9 cellular contexts compared by ENCODE assay signal in the genomic region with DNA sequence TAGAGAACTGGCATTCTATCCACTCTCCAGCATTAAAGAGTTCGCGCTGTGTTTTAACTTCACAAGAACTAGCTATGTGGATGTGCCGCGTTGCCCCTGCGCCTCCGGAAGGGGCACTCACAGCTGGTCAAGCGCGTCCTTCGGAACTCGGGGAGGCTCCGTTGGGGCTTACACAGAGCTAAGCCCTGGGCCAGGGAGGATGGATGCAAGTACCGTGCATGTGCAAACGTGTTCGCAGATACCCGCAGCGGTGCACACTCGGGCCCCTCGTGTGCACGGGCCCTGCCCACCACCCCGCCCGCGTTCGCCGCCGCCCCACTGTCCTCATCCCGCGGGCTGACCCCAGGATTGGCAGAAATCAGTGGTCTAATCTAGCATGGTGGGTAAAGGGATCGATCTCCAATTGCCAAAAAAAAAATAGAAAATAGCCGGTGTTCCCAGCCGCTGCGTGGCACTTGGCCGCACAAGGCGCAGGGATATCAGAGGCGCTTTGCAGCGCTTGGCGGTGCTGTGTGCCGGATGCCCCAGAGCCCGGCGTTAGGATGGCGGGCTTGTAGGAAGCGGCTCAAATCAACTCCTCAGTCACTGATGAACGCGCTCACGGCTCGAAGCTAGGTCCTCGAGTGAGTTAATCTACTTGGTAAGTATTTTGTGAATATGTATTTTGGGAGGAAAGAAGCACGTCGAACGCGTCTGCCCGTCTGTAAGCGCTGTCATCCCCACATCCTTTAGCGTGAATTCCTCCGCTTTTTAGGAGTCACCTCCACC. TPM values are rescaled to one million over a fixed set of nuclear protein-coding genes. Genes with fewer than 3 reads are reported as not detected.
DNase-seq lines count a peak whose midpoint lies in the region; TF ChIP-seq lines count a peak whose summit lies in the region.
"Had no signal": no experiment of that assay in that cellular context is flagged by ENCODE, and none has a peak within 500 bp of the region (broad histone marks: within the 10 kb centered on the region; RNA-seq: fewer than 3 reads in every experiment).

No MANE protein-coding gene starts in this region.

- peak overlapping the region; percentile 54 to 61 for H3K4me3 ChIP-seq in foreskin fibroblast (ENCODE audit: low read depth in 1 of 2, low read length in 2 of 2)
- H3K4me3 ChIP-seq in osteoblast (ENCODE audit: insufficient read depth, low read length) = peak overlapping the region; percentile 77

- H3K27ac ChIP-seq in osteoblast (ENCODE audit: low read depth, low read length) = no peak overlapping the region

- peak; percentile 75 for DNase-seq in NCI-H748 (lab: John Stamatoyannopoulos, UW; ENCODE audit: unreplicated experiment)
- DNase-seq in NCI-H748 treated with DMSO at 0.1 percent for 48 hours (lab: John Stamatoyannopoulos, UW) = no peak
- DNase-seq in SHP77 treated with DMSO at 0.1 percent for 48 hours (lab: John Stamatoyannopoulos, UW) = peak; percentile 26
- peak in 1 of 2 donors; percentile 66 for DNase-seq in foreskin fibroblast
- DNase-seq in osteoblast (ENCODE audit: insufficient read length, low spot score, missing footprints) = peak; percentile 79
- no peak for DNase-seq in SW480 (ENCODE audit: low spot score)
- DNase-seq in stimulated activated CD4-positive, alpha-beta T cell treated with anti-CD3 and anti-CD28 coated beads, Interleukin-2, amount 100 ng/mL, for 24 hours = no peak
- DNase-seq in stimulated activated naive CD4-positive, alpha-beta T cell (lab: John Stamatoyannopoulos, UW) = no peak

- H3K36me3 ChIP-seq in osteoblast (ENCODE audit: insufficient read depth, low read length) = no peaks in the 10 kb centered on the region

- H3K4me2 ChIP-seq in osteoblast (ENCODE audit: insufficient read depth, low read length) = peak overlapping the region; percentile 99

- no peaks in the 10 kb centered on the region for H3K9me3 ChIP-seq in osteoblast (ENCODE audit: low read depth, low read length)

- no peaks in the 10 kb centered on the region for H4K20me1 ChIP-seq in osteoblast (ENCODE audit: insufficient read depth, low read length)

- H3K4me1 ChIP-seq in osteoblast (ENCODE audit: insufficient read depth, low read length) = peaks cover 36% of the 10 kb centered on the region

- peak overlapping the region; percentile 94 for H2AFZ ChIP-seq in osteoblast (ENCODE audit: low read length)

- H3K79me2 ChIP-seq in osteoblast (ENCODE audit: insufficient read depth, low read length) = peaks cover 4% of the 10 kb centered on the region

- peaks cover 36% of the 10 kb centered on the region for H3K27me3 ChIP-seq in osteoblast (ENCODE audit: insufficient read depth, low read length)

- no peak for TF ChIP-seq CTCF in foreskin fibroblast (IDR thresholded peaks at IDR 0.05; ENCODE audit: low read depth, low read length)
- no peak for TF ChIP-seq CTCF in osteoblast (IDR thresholded peaks at IDR 0.05; ENCODE audit: extremely low read depth, low read depth, low read length)

RNA-seq across cellular contexts. Expression of gene PCDH10, which starts 1.0 kb away (rescaled TPM):
- 3.8 and 5.1 TPM in 2 replicates for total RNA-seq in osteoblast
- total RNA-seq: T-helper 2 cell treated with Interferon-gamma antibody and Interleukin-4, amounts not matched to agents 100 ng/mL and 5 ng/mL, for 36 hours had no signal

Comparison
In these comparisons a context has a peak if more than half of its experiments do, and no peak if none do; other contexts are left out.
1. DNase-seq: peak in NCI-H748 (single experiment), SHP77 treated with DMSO at 0.1 percent for 48 hours (single experiment) and osteoblast (single experiment); none in NCI-H748 treated with DMSO at 0.1 percent for 48 hours (single experiment), SW480 (single experiment), stimulated activated CD4-positive, alpha-beta T cell treated with anti-CD3 and anti-CD28 coated beads, Interleukin-2, amount 100 ng/mL, for 24 hours (0 of 2) and stimulated activated naive CD4-positive, alpha-beta T cell (0 of 6).